ENCODE assay signal across 1 cellular context in the genomic region with DNA sequence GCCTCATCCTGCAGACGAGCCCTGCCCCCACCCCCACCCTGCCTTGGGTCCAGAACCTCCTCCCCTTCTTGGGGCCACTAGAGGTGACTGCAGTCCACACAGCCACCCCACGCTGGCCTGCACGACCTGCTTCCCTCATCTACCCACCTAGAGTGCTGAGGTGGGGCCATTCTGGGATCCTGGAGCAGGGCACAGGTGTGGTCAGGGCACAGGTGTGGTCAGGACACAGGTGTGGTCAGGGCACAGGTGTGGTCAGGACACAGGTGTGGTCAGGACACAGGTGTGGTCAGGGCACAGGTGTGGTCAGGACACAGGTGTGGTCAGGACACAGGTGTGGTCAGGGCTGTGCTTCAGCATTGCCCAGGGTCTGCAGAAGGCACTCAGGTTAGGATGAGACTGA.
TF ChIP-seq lines count a peak whose summit lies in the region.

No MANE protein-coding gene starts in this region.

TF ChIP-seq in HEK293, 187 proteins besides CTCF, POLR2A, EP300 and RAD21:
- TF ChIP-seq ZEB2 (tag by site-specific recombination; IDR thresholded peaks at IDR 0.05) = peak; percentile 43; the same call in 1 of the 2 replicates
